8 cellular contexts compared by ENCODE assay signal in the genomic region with DNA sequence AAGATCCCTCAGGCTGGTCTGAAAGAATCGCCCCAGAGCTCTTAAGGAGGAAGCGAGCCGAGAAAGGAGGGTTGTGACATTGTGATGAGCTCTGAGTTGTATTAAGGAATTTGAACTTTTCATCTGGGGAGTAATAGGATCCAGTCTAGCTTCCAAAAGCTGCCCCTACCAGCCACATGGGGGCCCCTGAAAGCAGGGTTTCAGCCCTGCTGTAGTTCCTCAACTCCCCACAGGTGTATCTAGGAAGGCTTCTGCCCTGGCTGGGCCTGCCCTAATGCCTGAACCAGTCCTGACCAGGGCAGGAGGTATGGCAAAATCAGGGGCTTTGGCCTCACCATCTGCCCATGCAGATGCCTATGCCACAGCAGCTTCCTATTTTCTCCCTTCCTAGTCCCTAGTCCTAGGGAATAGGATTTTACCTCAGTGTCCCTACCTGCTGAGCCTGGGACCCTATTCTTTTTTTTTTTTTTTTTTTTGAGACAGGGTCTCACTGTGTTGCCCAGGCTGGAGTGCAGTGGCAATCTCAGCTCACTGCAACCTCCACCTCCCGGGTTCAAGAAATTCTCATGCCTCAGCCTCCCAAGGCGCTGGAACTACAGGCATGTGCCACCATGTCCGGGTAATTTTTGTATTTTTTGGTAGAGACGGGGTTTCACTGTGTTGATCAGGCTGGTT.
DNase-seq lines count a peak whose midpoint lies in the region; ATAC-seq and TF ChIP-seq lines count a peak whose summit lies in the region.

No MANE protein-coding gene starts in this region.

- ATAC-seq in HG02981 (IDR thresholded peaks at IDR 0.05; ENCODE audit: unreplicated experiment), result peak; percentile 66
- ATAC-seq in stimulated activated memory B cell treated with anti-CD40 and anti-IgM and Interleukin-4, amounts not matched to agents 10 μg/mL and 1 μg/mL and 100 μg/mL, for 72 hours, result peak; percentile 67
- no peak for ATAC-seq in HG03135 (IDR thresholded peaks at IDR 0.05; ENCODE audit: unreplicated experiment)

- no peak overlapping the region for H3K4me3 Mint-ChIP-seq in stimulated activated memory B cell treated with anti-CD40 and anti-IgM and Interleukin-4, amounts not matched to agents 10 μg/mL and 1 μg/mL and 100 μg/mL, for 72 hours

- H3K27me3 Mint-ChIP-seq in stimulated activated memory B cell treated with anti-CD40 and anti-IgM and Interleukin-4, amounts not matched to agents 10 μg/mL and 1 μg/mL and 100 μg/mL, for 72 hours, result no peaks in the 10 kb centered on the region

- H3K27ac Mint-ChIP-seq in stimulated activated memory B cell treated with anti-CD40 and anti-IgM and Interleukin-4, amounts not matched to agents 10 μg/mL and 1 μg/mL and 100 μg/mL, for 72 hours, result no peak overlapping the region

- H3K27me3 ChIP-seq in GM06990 (replicated peaks; ENCODE audit: control insufficient read depth, insufficient read depth, low read length), result no peaks in the 10 kb centered on the region; the same call in 1 of the 2 replicates

- no peaks in the 10 kb centered on the region for H3K36me3 ChIP-seq in GM06990 (ENCODE audit: control insufficient read depth, insufficient read depth, low read length)

- no peak overlapping the region for H3K4me3 ChIP-seq in GM06990 (replicated peaks; ENCODE audit: low read depth, low read length)

- H3K36me3 Mint-ChIP-seq in stimulated activated memory B cell treated with anti-CD40 and anti-IgM and Interleukin-4, amounts not matched to agents 10 μg/mL and 1 μg/mL and 100 μg/mL, for 72 hours, result no peaks in the 10 kb centered on the region

- DNase-seq in AG08396 (ENCODE audit: low spot score) (peak; percentile 59), GM06990 (ENCODE audit: extremely low read depth, insufficient read length) (no peak), OCI-M1 (lab: John Stamatoyannopoulos, UW) (peak; percentile 66), iPS-NIHi11 (ENCODE audit: low spot score) (peak; percentile 81)
- DNase-seq in activated effector memory CD4-positive, alpha-beta T cell treated with anti-CD3 and anti-CD28 coated beads, Interleukin-2, amount 50 U/mL, for 16 hours, result peak; percentile 77

- H3K4me1 Mint-ChIP-seq in stimulated activated memory B cell treated with anti-CD40 and anti-IgM and Interleukin-4, amounts not matched to agents 10 μg/mL and 1 μg/mL and 100 μg/mL, for 72 hours, result peaks cover 22% of the 10 kb centered on the region

- TF ChIP-seq CTCF in GM06990 (IDR thresholded peaks at IDR 0.05; ENCODE audit: insufficient read depth, low read length, poor library complexity, severe bottlenecking), result peak; percentile 84

- no peaks in the 10 kb centered on the region for H3K9me3 Mint-ChIP-seq in stimulated activated memory B cell treated with anti-CD40 and anti-IgM and Interleukin-4, amounts not matched to agents 10 μg/mL and 1 μg/mL and 100 μg/mL, for 72 hours
